Comparison of ENCODE assay signal across 13 cellular contexts in the genomic region with DNA sequence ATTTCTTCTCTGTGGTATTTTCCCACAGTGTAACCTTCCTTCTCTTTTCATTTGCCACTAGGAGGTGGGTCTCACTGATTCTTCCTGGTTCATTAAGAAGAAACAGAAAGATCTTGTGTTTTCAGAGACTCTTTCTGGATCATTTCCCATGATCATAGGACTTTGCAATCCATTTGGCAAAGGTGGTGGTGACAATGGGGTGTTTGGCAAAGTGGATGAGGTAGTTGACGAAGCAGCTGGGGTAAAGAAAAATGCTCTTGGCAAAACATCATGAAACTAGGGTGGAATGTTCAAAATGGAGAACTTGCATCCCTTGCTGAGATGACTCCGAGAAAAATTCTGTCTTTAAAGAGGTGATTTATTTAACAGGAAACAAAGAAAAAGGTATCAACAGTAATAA. TPM values are rescaled to one million over a fixed set of nuclear protein-coding genes. Genes with fewer than 3 reads are reported as not detected.
A peak's percentile ranks its signal among the peaks of the same experiment; 100 is the strongest.
DNase-seq lines count a peak whose midpoint lies in the region; ATAC-seq, FAIRE-seq and TF ChIP-seq lines count a peak whose summit lies in the region.
"Had no signal": no experiment of that assay in that cellular context is flagged by ENCODE, and none has a peak within 500 bp of the region (broad histone marks: within the 10 kb centered on the region; RNA-seq: fewer than 3 reads in every experiment).

No MANE protein-coding gene starts in this region.

- 23 to 31% methylated on average over 2 of the region's 2 CpGs for WGBS in thyroid gland, 2 donors
- 58 to 91% (median 80%) methylated on average over 2 of the region's 2 CpGs for WGBS in small intestine, 3 donors

- no peaks in the 10 kb centered on the region for H3K27me3 Mint-ChIP-seq in effector memory CD8-positive, alpha-beta T cell

- peaks cover 10% of the 10 kb centered on the region for H3K36me3 Mint-ChIP-seq in effector memory CD8-positive, alpha-beta T cell (ENCODE audit: insufficient read depth)

- peak overlapping the region; percentile 33 for H3K27ac ChIP-seq in lower lobe of right lung
- H3K27ac ChIP-seq in thyroid gland, result peak overlapping the region; percentile 92 to 96 (median 95)
- H3K27ac ChIP-seq in small intestine (ENCODE audit: low read depth in 1 of 2, low read length in 1 of 2), result peak overlapping the region in 1 of 2 donors; percentile 51
- H3K27ac ChIP-seq: 22Rv1 had no signal

- H3K4me1 Mint-ChIP-seq in effector memory CD8-positive, alpha-beta T cell (ENCODE audit: low read depth in 2 of 2), result peaks cover 2 to 6% of the 10 kb centered on the region in 2 donors

- no peak overlapping the region for H3K4me3 Mint-ChIP-seq in effector memory CD8-positive, alpha-beta T cell

- H3K27me3 ChIP-seq in lower lobe of right lung (ENCODE audit: low read depth), result no peaks in the 10 kb centered on the region
- no peaks in the 10 kb centered on the region for H3K27me3 ChIP-seq in thyroid gland
- no peaks in the 10 kb centered on the region for H3K27me3 ChIP-seq in small intestine (ENCODE audit: control insufficient read depth in 2 of 2, insufficient read depth in 2 of 2, low read length in 2 of 2)

- H3K4me3 ChIP-seq in astrocyte of the cerebellum (ENCODE audit: low read depth, low read length) (no peak overlapping the region), lower lobe of right lung (no peak overlapping the region), thyroid gland (replicated peaks in 1 of 3) (no peak overlapping the region), small intestine (ENCODE audit: low read depth in 1 of 2, low read length in 2 of 2) (no peak overlapping the region)

- intact Hi-C loops in lower lobe of right lung (cut with DNase I), result no loop called here
- intact Hi-C loops in thyroid gland (cut with DNase I), result no loop called here

- ATAC-seq in lower lobe of right lung (no peak), HG03025 (IDR thresholded peaks at IDR 0.05; ENCODE audit: low FRiP score, unreplicated experiment) (no peak)
- no peak for ATAC-seq in effector memory CD8-positive, alpha-beta T cell (replicated peaks)
- ATAC-seq: PC-3 had no signal

- H3K9me3 ChIP-seq in lower lobe of right lung, result no peaks in the 10 kb centered on the region
- no peaks in the 10 kb centered on the region for H3K9me3 ChIP-seq in thyroid gland
- H3K9me3 ChIP-seq in small intestine (ENCODE audit: control insufficient read depth, low read depth), result no peaks in the 10 kb centered on the region

- no peaks in the 10 kb centered on the region for H3K9me3 Mint-ChIP-seq in effector memory CD8-positive, alpha-beta T cell

- peaks cover 14% of the 10 kb centered on the region for H3K36me3 ChIP-seq in lower lobe of right lung
- H3K36me3 ChIP-seq in thyroid gland, result no peaks in the 10 kb centered on the region
- peaks cover 0 to 2% of the 10 kb centered on the region in 2 donors for H3K36me3 ChIP-seq in small intestine (ENCODE audit: control insufficient read depth in 2 of 2, insufficient read depth in 2 of 2, low read length in 2 of 2)

- no peak for FAIRE-seq in small intestine (lab: Jason Lieb, UNC)

- H3K4me1 ChIP-seq in lower lobe of right lung (peaks cover 35% of the 10 kb centered on the region), thyroid gland (peaks cover 54 to 81% of the 10 kb centered on the region in 2 donors), small intestine (ENCODE audit: control insufficient read depth in 2 of 2, insufficient read depth in 1 of 2, low read depth in 1 of 2, low read length in 1 of 2) (peaks cover 7 to 14% of the 10 kb centered on the region in 2 donors)

- TF ChIP-seq CTCF in astrocyte of the cerebellum (IDR thresholded peaks at IDR 0.05; ENCODE audit: low read depth, low read length, missing control alignments) (peak; percentile 32), lower lobe of right lung (IDR thresholded peaks at IDR 0.05) (no peak), thyroid gland (IDR thresholded peaks at IDR 0.05) (peak in 3 of 6 experiments; percentile 21 to 49 (median 38))

- peak; percentile 17 for DNase-seq in NCI-H1092 treated with DMSO at 0.1 percent for 48 hours (lab: John Stamatoyannopoulos, UW)
- no peak for DNase-seq in NCI-H1092 (lab: John Stamatoyannopoulos, UW)
- DNase-seq in astrocyte of the cerebellum (ENCODE audit: low read depth), result peak; percentile 83
- no peak for DNase-seq in lower lobe of right lung
- peak; percentile 62 to 70 for DNase-seq in thyroid gland
- no peak for DNase-seq in small intestine
- DNase-seq in effector memory CD8-positive, alpha-beta T cell, result no peak
- DNase-seq: activated CD4-positive, CD25-positive, alpha-beta regulatory T cell treated with anti-CD3 and anti-CD28 coated beads, Interleukin-2, amount 50 U/mL, for 72 hours; amniotic stem cell; MV-4-11; PC-3 had no signal

- in situ Hi-C loops in astrocyte of the cerebellum (cut with HindIII; ENCODE audit: low sequenced_read_pairs), result no loop called here

- no peak for TF ChIP-seq POLR2A in thyroid gland (IDR thresholded peaks at IDR 0.05)

- no peak overlapping the region for H3K27ac Mint-ChIP-seq in effector memory CD8-positive, alpha-beta T cell

RNA-seq across cellular contexts. Expression of a gene that starts 50.6 kb away (rescaled TPM):
- total RNA-seq in lower lobe of right lung (37.5 TPM), thyroid gland (10 to 100 TPM; 33.2 to 39.6 (median 37.0) TPM)
- polyA plus RNA-seq in small intestine, result 10 to 100 TPM; 40.4 to 50.0 (median 40.9) TPM

Comparison
In these comparisons a context has a peak if more than half of its experiments do, and no peak if none do; other contexts are left out.
1. DNase-seq: peak in NCI-H1092 treated with DMSO at 0.1 percent for 48 hours (single experiment), astrocyte of the cerebellum (single experiment) and thyroid gland (2 of 2); none in NCI-H1092 (single experiment), lower lobe of right lung (single experiment), small intestine (single experiment) and effector memory CD8-positive, alpha-beta T cell (0 of 3).